ENCODE assay signal across 20 cellular contexts in genomic region chr7:6486438-6487183, GRCh38. TPM values are rescaled to one million over a fixed set of nuclear protein-coding genes. Genes with fewer than 3 reads are reported as not detected.
DNase-seq lines count a peak whose midpoint lies in the region; ATAC-seq, FAIRE-seq and TF ChIP-seq lines count a peak whose summit lies in the region.
"Had no signal": no experiment of that assay in that cellular context is flagged by ENCODE, and none has a peak within 500 bp of the region (broad histone marks: within the 10 kb centered on the region; RNA-seq: fewer than 3 reads in every experiment).

No MANE protein-coding gene starts in this region.

- peaks cover 0 to 3% (median 0%) of the 10 kb centered on the region in 4 experiments; a peak in 1 of 7 replicates for H3K4me1 ChIP-seq in H1 (replicated peaks in 1 of 4; ENCODE audit: control insufficient read depth in 3 of 4, insufficient read depth in 4 of 4, low read length in 3 of 4)
- peaks cover 2 to 8% of the 10 kb centered on the region in 2 experiments for H3K4me1 ChIP-seq in trophoblast cell (ENCODE audit: control insufficient read depth in 1 of 2, insufficient read depth in 2 of 2, low read length in 2 of 2)
- H3K4me1 ChIP-seq in aorta (ENCODE audit: control insufficient read depth in 1 of 2, insufficient read depth in 2 of 2, low read length in 2 of 2): no peaks in the 10 kb centered on the region
- no peaks in the 10 kb centered on the region for H3K4me1 ChIP-seq in endodermal cell (ENCODE audit: control insufficient read depth, insufficient read depth, low read length)
- H3K4me1 ChIP-seq in esophagus squamous epithelium: peaks cover 13 to 26% (median 18%) of the 10 kb centered on the region in 3 donors

- H2BK5ac ChIP-seq in H1 (ENCODE audit: low read depth, low read length) (no peak overlapping the region), trophoblast cell (ENCODE audit: low read depth, low read length, poor library complexity) (no peak overlapping the region)

- TF ChIP-seq POLR2A in H1 (IDR thresholded peaks at IDR 0.05; ENCODE audit: control extremely low read depth in 1 of 2, low read depth in 2 of 2, low read length in 2 of 2) (no peak), esophagus squamous epithelium (IDR thresholded peaks at IDR 0.05) (no peak)

- H3K18ac ChIP-seq in H1 (ENCODE audit: extremely low read depth, low read length) (no peak overlapping the region), trophoblast cell (ENCODE audit: low read length) (no peak overlapping the region)

- no peak for TF ChIP-seq RAD21 in H1 (IDR thresholded peaks at IDR 0.05 in 1 of 2, conservative IDR thresholded peaks at IDR 0.05 in 1 of 2; ENCODE audit: low read depth in 2 of 2, low read length in 2 of 2)

- DNase-seq in CD4-positive, alpha-beta T cell: no peak
- DNase-seq in H1 (ENCODE audit: low read depth in 1 of 2, low spot score in 2 of 2) (no peak), trophoblast cell (no peak), aorta (peak; percentile 5 to 48), endodermal cell (no peak), esophagus squamous epithelium (lab: John Stamatoyannopoulos, UW) (no peak)
- DNase-seq: 8988T; CD8-positive, alpha-beta memory T cell; COR-L47; DMS 273 treated with DMSO at 0.1 percent for 48 hours; DMS53; DND-41; EL; HCEC 1CT had no signal

- H3K79me2 ChIP-seq in H1 (ENCODE audit: control insufficient read depth in 1 of 2, insufficient read depth in 2 of 2, low read length in 2 of 2) (peaks cover 0 to 17% of the 10 kb centered on the region in 2 experiments; a peak in 3 of 4 replicates), trophoblast cell (ENCODE audit: control insufficient read depth, insufficient read depth, low read length, poor library complexity) (peaks cover 16% of the 10 kb centered on the region)

- H3K9me3 Mint-ChIP-seq in CD4-positive, alpha-beta T cell: no peaks in the 10 kb centered on the region
- H3K9me3 Mint-ChIP-seq in endodermal cell: peaks cover 6% of the 10 kb centered on the region
- H3K9me3 Mint-ChIP-seq: CD8-positive, alpha-beta memory T cell had no signal

- H3K23me2 ChIP-seq in H1 (ENCODE audit: low read depth, low read length): 0 out of 2 replicates have a peak, but pooled peaks cover 3% of the 10 kb centered on the region

- no peak for ATAC-seq in CD4-positive, alpha-beta T cell (ENCODE audit: poor library complexity)
- ATAC-seq in aorta (ENCODE audit: low FRiP score) (no peak), GM18498 (IDR thresholded peaks at IDR 0.05; ENCODE audit: unreplicated experiment) (no peak)
- ATAC-seq: GM12878 had no signal

- H2BK15ac ChIP-seq in H1 (ENCODE audit: low read length): 0 out of 2 replicates have a peak overlapping the region, but pooled peaks have one; percentile 75

- H4K12ac ChIP-seq in trophoblast cell (ENCODE audit: low read depth, low read length): no peak overlapping the region

- no peak overlapping the region for H2BK20ac ChIP-seq in H1 (ENCODE audit: low read length)

- no peak overlapping the region for H2BK120ac ChIP-seq in H1 (replicated peaks; ENCODE audit: low read depth, low read length)
- H2BK120ac ChIP-seq in trophoblast cell (ENCODE audit: insufficient read depth, low read length, poor library complexity): no peak overlapping the region

- POLR2A ChIA-PET in CD4-positive, alpha-beta T cell (lab: Charles Lee): no interaction called here
- POLR2A ChIA-PET in H1 (lab: Charles Lee; ENCODE audit: partially characterized antibody): interaction anchor here (0.6 to 0.9 kb wide), 2 partner anchors 9 to 638 kb away, joined by 3 read pairs; no protein-coding TSS in a partner anchor

- peaks cover 25% of the 10 kb centered on the region for H3K4me1 Mint-ChIP-seq in CD4-positive, alpha-beta T cell (ENCODE audit: low read depth)
- H3K4me1 Mint-ChIP-seq in endodermal cell: peaks cover 4% of the 10 kb centered on the region

- no peaks in the 10 kb centered on the region for H3K9me3 ChIP-seq in CD4-positive, alpha-beta T cell (ENCODE audit: control insufficient read depth, low read length)
- H3K9me3 ChIP-seq in H1 (ENCODE audit: insufficient read depth in 2 of 2, low read depth in 1 of 2, low read length in 1 of 2) (peaks cover 0 to 5% of the 10 kb centered on the region in 2 experiments; a peak in 2 of 4 replicates), trophoblast cell (ENCODE audit: insufficient read depth, low read depth, low read length) (no peaks in the 10 kb centered on the region), aorta (ENCODE audit: control insufficient read depth, low read length) (no peaks in the 10 kb centered on the region), endodermal cell (ENCODE audit: control insufficient read depth, low read length) (peaks cover 6% of the 10 kb centered on the region), esophagus squamous epithelium (peaks cover 0 to 7% (median 0%) of the 10 kb centered on the region in 3 donors)

- H3K4ac ChIP-seq in H1 (replicated peaks; ENCODE audit: insufficient read length, low read depth, low read length): no peak overlapping the region
- H3K4ac ChIP-seq in trophoblast cell (ENCODE audit: low read depth, low read length): no peak overlapping the region

- no peak overlapping the region for H3K14ac ChIP-seq in H1 (ENCODE audit: insufficient read length)
- no peak overlapping the region for H3K14ac ChIP-seq in trophoblast cell (ENCODE audit: low read length)

- no peak for TF ChIP-seq EP300 in H1 (IDR thresholded peaks at IDR 0.05; ENCODE audit: borderline replicate concordance in 1 of 2, low read depth in 2 of 2, low read length in 2 of 2)

- H2BK12ac ChIP-seq in H1 (ENCODE audit: low read depth, low read length) (no peak overlapping the region; the same call in 1 of the 2 replicates), trophoblast cell (ENCODE audit: low read length) (no peak overlapping the region)

- H4K5ac ChIP-seq in H1 (ENCODE audit: insufficient read length, low read depth, low read length): no peak overlapping the region

- WGBS in H1 (ENCODE audit: extremely low coverage in 1 of 2, insufficient coverage in 1 of 2, insufficient read length in 1 of 2, insufficient replicate concordance in 2 of 2, low coverage in 1 of 2, low lambda C conversion rate in 2 of 2, missing lambda C conversion rate in 1 of 2), 2 experiments: 96% methylated on average over 19 of the region's 19 CpGs; no CpG with 5 or more reads in 1 of the 2 experiments
- WGBS in trophoblast cell (ENCODE audit: extremely low coverage, insufficient coverage, insufficient read length): no CpG with 5 or more reads among the region's 19 CpGs
- 94 to 96% methylated on average over 19 of the region's 19 CpGs for WGBS in aorta, 2 donors
- WGBS in endodermal cell (ENCODE audit: insufficient coverage in 1 of 2, insufficient read length in 1 of 2), 2 experiments: 94 to 96% methylated on average over 15 to 19 of the region's 19 CpGs
- 82 to 83% methylated on average over 14 of the region's 19 CpGs for WGBS in esophagus squamous epithelium, 2 donors

- no peak for TF ChIP-seq CTCF in CD4-positive, alpha-beta T cell (IDR thresholded peaks at IDR 0.05)
- TF ChIP-seq CTCF in H1 (IDR thresholded peaks at IDR 0.05; ENCODE audit: control extremely low read depth in 1 of 3, insufficient read depth in 1 of 3, low read depth in 1 of 3, low read length in 3 of 3) (no peak), endodermal cell (conservative IDR thresholded peaks at IDR 0.05) (no peak), esophagus squamous epithelium (IDR thresholded peaks at IDR 0.05) (no peak)

- peaks cover 5% of the 10 kb centered on the region for H3K27me3 Mint-ChIP-seq in CD4-positive, alpha-beta T cell
- peaks cover 2% of the 10 kb centered on the region for H3K27me3 Mint-ChIP-seq in endodermal cell (ENCODE audit: insufficient read depth)

- intact Hi-C loops in CD4-positive, alpha-beta T cell (cut with DNase I, micrococcal nuclease): no loop called here
- intact Hi-C loops in aorta (cut with DNase I): no loop called here
- intact Hi-C loops in esophagus squamous epithelium (cut with DNase I): no loop called here

- peaks cover 13% of the 10 kb centered on the region for H3K36me3 Mint-ChIP-seq in CD4-positive, alpha-beta T cell (ENCODE audit: low read depth)
- peaks cover 2% of the 10 kb centered on the region for H3K36me3 Mint-ChIP-seq in endodermal cell (ENCODE audit: low read depth)

- peak overlapping the region; percentile 45 for H3K4me3 Mint-ChIP-seq in CD4-positive, alpha-beta T cell
- no peak overlapping the region for H3K4me3 Mint-ChIP-seq in endodermal cell
- H3K4me3 Mint-ChIP-seq: B cell had no signal

- H3K4me2 ChIP-seq in H1 (ENCODE audit: insufficient read depth in 1 of 2, low read depth in 2 of 2, low read length in 2 of 2) (no peak overlapping the region), trophoblast cell (ENCODE audit: low read length) (no peak overlapping the region)
- H3K4me2 ChIP-seq: BLaER1 treated with 17β-estradiol and CSF1 and Interleukin-3, amounts not matched to agents 10 nM and 100 nM had no signal

- peaks cover 2% of the 10 kb centered on the region; the same call in 1 of the 2 replicates for H3K79me1 ChIP-seq in H1 (ENCODE audit: low read depth, low read length)
- peaks cover 14% of the 10 kb centered on the region for H3K79me1 ChIP-seq in trophoblast cell (ENCODE audit: low read length)

- no peak overlapping the region for H3K27ac Mint-ChIP-seq in CD4-positive, alpha-beta T cell
- H3K27ac Mint-ChIP-seq in endodermal cell: no peak overlapping the region
- H3K27ac Mint-ChIP-seq: B cell had no signal

- no peaks in the 10 kb centered on the region for H3K27me3 ChIP-seq in CD4-positive, alpha-beta T cell (ENCODE audit: control insufficient read depth, insufficient read depth, low read length)
- peaks cover 0 to 3% (median 0%) of the 10 kb centered on the region in 4 experiments; a peak in 1 of 7 replicates for H3K27me3 ChIP-seq in H1 (replicated peaks in 1 of 4; ENCODE audit: control insufficient read depth in 3 of 4, extremely low read depth in 1 of 4, insufficient read depth in 3 of 4, low read length in 3 of 4)
- no peaks in the 10 kb centered on the region for H3K27me3 ChIP-seq in trophoblast cell (ENCODE audit: insufficient read depth, low read length)
- H3K27me3 ChIP-seq in aorta (ENCODE audit: control insufficient read depth in 1 of 2, insufficient read depth in 2 of 2, low read length in 1 of 2): no peaks in the 10 kb centered on the region
- H3K27me3 ChIP-seq in endodermal cell (ENCODE audit: control insufficient read depth, insufficient read depth, low read length, poor library complexity, severe bottlenecking): no peaks in the 10 kb centered on the region
- no peaks in the 10 kb centered on the region for H3K27me3 ChIP-seq in esophagus squamous epithelium
- H3K27me3 ChIP-seq: BLaER1 treated with 17β-estradiol and CSF1 and Interleukin-3, amounts not matched to agents 10 nM and 100 nM had no signal

- H2AK5ac ChIP-seq in H1 (ENCODE audit: low read depth, low read length) (peak overlapping the region; percentile 11; the same call in 1 of the 2 replicates), trophoblast cell (ENCODE audit: low read length) (no peak overlapping the region)

- FAIRE-seq in H1 (lab: Jason Lieb, UNC): no peak
- FAIRE-seq: GM12878, GM19239, H54 had no signal

- H3K4me3 ChIP-seq in H1 (ENCODE audit: extremely low read depth in 1 of 4, insufficient read depth in 2 of 4, low read depth in 3 of 4, low read length in 4 of 4) (no peak overlapping the region), trophoblast cell (ENCODE audit: low read depth, low read length) (no peak overlapping the region), aorta (ENCODE audit: low read length in 2 of 2) (no peak overlapping the region), endodermal cell (ENCODE audit: low read length) (no peak overlapping the region), esophagus squamous epithelium (no peak overlapping the region)
- H3K4me3 ChIP-seq: BLaER1 treated with 17β-estradiol and CSF1 and Interleukin-3, amounts not matched to agents 10 nM and 100 nM; GM12878 had no signal

- no peak overlapping the region for H3K27ac ChIP-seq in CD4-positive, alpha-beta T cell (ENCODE audit: low read depth, low read length)
- H3K27ac ChIP-seq in H1 (ENCODE audit: low read depth, low read length): no peak overlapping the region
- no peak overlapping the region for H3K27ac ChIP-seq in trophoblast cell (ENCODE audit: low read depth, low read length)
- no peak overlapping the region for H3K27ac ChIP-seq in aorta (ENCODE audit: low read depth in 1 of 2, low read length in 2 of 2)
- no peak overlapping the region for H3K27ac ChIP-seq in endodermal cell (ENCODE audit: low read depth, low read length)
- no peak overlapping the region for H3K27ac ChIP-seq in esophagus squamous epithelium
- H3K27ac ChIP-seq: BLaER1 treated with 17β-estradiol and CSF1 and Interleukin-3, amounts not matched to agents 10 nM and 100 nM had no signal

- H3K23ac ChIP-seq in H1 (ENCODE audit: insufficient read length) (no peak overlapping the region), trophoblast cell (ENCODE audit: low read length) (no peak overlapping the region)

- no peak overlapping the region for H4K8ac ChIP-seq in H1 (ENCODE audit: extremely low read depth, insufficient read depth, low read length)
- no peak overlapping the region for H4K8ac ChIP-seq in trophoblast cell (ENCODE audit: low read depth, low read length)

- H3K56ac ChIP-seq in H1 (replicated peaks; ENCODE audit: insufficient read length, low read depth, low read length): no peak overlapping the region

- H3K9ac ChIP-seq in H1 (replicated peaks in 1 of 4; ENCODE audit: extremely low read depth in 1 of 4, low read depth in 3 of 4, low read length in 3 of 4) (no peak overlapping the region), trophoblast cell (ENCODE audit: low read length) (peak overlapping the region; percentile 39), endodermal cell (ENCODE audit: extremely low read depth, low read length, poor library complexity, severe bottlenecking) (no peak overlapping the region)
- H3K9ac ChIP-seq: BLaER1 treated with 17β-estradiol and CSF1 and Interleukin-3, amounts not matched to agents 10 nM and 100 nM had no signal

- H2AFZ ChIP-seq in H1 (ENCODE audit: low read length) (no peak overlapping the region), trophoblast cell (ENCODE audit: insufficient read depth, low read length, poor library complexity) (no peak overlapping the region)

- H4K91ac ChIP-seq in H1 (replicated peaks; ENCODE audit: insufficient read length, low read length): no peak overlapping the region
- no peak overlapping the region for H4K91ac ChIP-seq in trophoblast cell (ENCODE audit: low read depth, low read length)

- H3K36me3 ChIP-seq in H1 (ENCODE audit: control insufficient read depth in 2 of 4, insufficient read depth in 4 of 4, low read length in 3 of 4) (0 out of 8 replicates have a peak, but pooled peaks cover 0 to 2% (median 0%) of the 10 kb centered on the region in 4 experiments), trophoblast cell (ENCODE audit: control insufficient read depth in 1 of 2, insufficient read depth in 2 of 2, low read length in 2 of 2) (no peaks in the 10 kb centered on the region), aorta (ENCODE audit: control insufficient read depth in 1 of 2, insufficient read depth in 2 of 2, low read length in 1 of 2) (no peaks in the 10 kb centered on the region), endodermal cell (ENCODE audit: control insufficient read depth, insufficient read depth, low read length) (peaks cover 5% of the 10 kb centered on the region), esophagus squamous epithelium (peaks cover 0 to 8% (median 0%) of the 10 kb centered on the region in 3 donors)

- peaks cover 0 to 7% of the 10 kb centered on the region in 2 experiments for H4K20me1 ChIP-seq in H1 (replicated peaks in 1 of 2; ENCODE audit: control insufficient read depth in 1 of 2, insufficient read depth in 2 of 2, low read length in 2 of 2)

- CTCF ChIA-PET in CD4-positive, alpha-beta T cell (lab: Charles Lee): interaction anchor here (1.5 kb wide), 1 partner anchor 103 kb away, joined by 3 read pairs; the partner anchor contains the start of gene INTS15
- CTCF ChIA-PET in H1 (lab: Charles Lee; ENCODE audit: partially characterized antibody): interaction anchor here (0.9 kb wide), 1 partner anchor 8 kb away, joined by 3 read pairs; no protein-coding TSS in a partner anchor

RNA-seq across cellular contexts. Expression of gene KDELR2, which starts 2.7 kb away (rescaled TPM):
- total RNA-seq in CD4-positive, alpha-beta T cell: 10 to 100 TPM; 29.6 to 29.7 TPM
- total RNA-seq in H1 (2021; fragmentation: NEBNext Ultra II Directional; extraction: Animal tissue kit (Norgen Biotek cat#: 25700)): 75.3 and 82.9 TPM in 2 replicates
- polyA plus RNA-seq in H1 (2011; rRNA removed) (54.1 and 66.8 TPM in 2 replicates), aorta (100 to 1,000 TPM; 100 to 131 TPM)
- 48.6 TPM for polyA plus RNA-seq in H1 (2011; cell fraction: cytosol; rRNA removed)
- 21.9 TPM for polyA plus RNA-seq in H1 (2011; cell fraction: nucleus; rRNA removed)
- 45.3 to 54.2 TPM (median 47.7 TPM) in 4 replicates for polyA plus RNA-seq in H1 (2012, experiment 1 of 2)
- 35.5 TPM for polyA plus RNA-seq in H1 (2012, experiment 2 of 2)
- polyA plus RNA-seq in H1 (2013, experiment 1 of 2): 79.4 TPM
- 94.5 TPM for polyA plus RNA-seq in H1 (2013, experiment 2 of 2)
- 57.5 and 65.0 TPM in 2 replicates for polyA minus RNA-seq in H1 (2011; rRNA and poly(A)+ RNA removed)
- 36.8 TPM for polyA minus RNA-seq in H1 (2011; cell fraction: cytosol; rRNA and poly(A)+ RNA removed)
- 25.1 TPM for polyA minus RNA-seq in H1 (2011; cell fraction: nucleus; rRNA and poly(A)+ RNA removed)
- 248 and 259 TPM in 2 replicates for polyA plus RNA-seq in trophoblast cell (2013)
- total RNA-seq in aorta (100 to 1,000 TPM; 137 to 138 TPM), endodermal cell (100 to 1,000 TPM in 1 of 2 donors, 10 to 100 TPM in 1; 90.2 to 123 TPM), esophagus squamous epithelium (10 to 100 TPM; 53.4 to 92.3 (median 65.8) TPM)
- polyA plus RNA-seq in endodermal cell (2013, experiment 1 of 2): 103 TPM
- polyA plus RNA-seq in endodermal cell (2013, experiment 2 of 2): 113 TPM

RNA-seq across cellular contexts. Expression of gene DAGLB, which starts 38.9 kb away (rescaled TPM):
- total RNA-seq in CD4-positive, alpha-beta T cell: 10 to 100 TPM; 22.0 to 22.9 TPM
- total RNA-seq in H1 (2021; fragmentation: NEBNext Ultra II Directional; extraction: Animal tissue kit (Norgen Biotek cat#: 25700)): 22.1 and 27.0 TPM in 2 replicates
- 39.6 and 43.3 TPM in 2 replicates for polyA plus RNA-seq in H1 (2011; rRNA removed)
- 26.5 TPM for polyA plus RNA-seq in H1 (2011; cell fraction: cytosol; rRNA removed)
- polyA plus RNA-seq in H1 (2011; cell fraction: nucleus; rRNA removed): 48.0 TPM
- polyA plus RNA-seq in H1 (2012, experiment 1 of 2): 22.5 to 29.8 TPM (median 25.0 TPM) in 4 replicates
- polyA plus RNA-seq in H1 (2012, experiment 2 of 2): 26.1 TPM
- 27.5 TPM for polyA plus RNA-seq in H1 (2013, experiment 1 of 2)
- polyA plus RNA-seq in H1 (2013, experiment 2 of 2): 25.2 TPM
- 70.6 and 75.3 TPM in 2 replicates for polyA minus RNA-seq in H1 (2011; rRNA and poly(A)+ RNA removed)
- 28.5 TPM for polyA minus RNA-seq in H1 (2011; cell fraction: cytosol; rRNA and poly(A)+ RNA removed)
- 69.8 TPM for polyA minus RNA-seq in H1 (2011; cell fraction: nucleus; rRNA and poly(A)+ RNA removed)
- 13.8 and 15.5 TPM in 2 replicates for polyA plus RNA-seq in trophoblast cell (2013)
- total RNA-seq in aorta: 10 to 100 TPM; 15.5 to 19.7 TPM
- polyA plus RNA-seq in aorta: 10 to 100 TPM in 1 of 2 donors, 1 to 10 TPM in 1; 3.6 to 18.0 TPM
- 10 to 100 TPM; 22.7 to 24.5 TPM for total RNA-seq in endodermal cell
- 22.6 TPM for polyA plus RNA-seq in endodermal cell (2013, experiment 1 of 2)
- polyA plus RNA-seq in endodermal cell (2013, experiment 2 of 2): 17.2 TPM
- total RNA-seq in esophagus squamous epithelium: 10 to 100 TPM in 3 of 4 donors, 1 to 10 TPM in 1; 7.1 to 12.4 (median 10.6) TPM

Comparison
In these comparisons a context has a peak if more than half of its experiments do, and no peak if none do; other contexts are left out.
1. DNase-seq: peak in aorta (2 of 2); none in CD4-positive, alpha-beta T cell (0 of 10), H1 (0 of 2), trophoblast cell (0 of 2), endodermal cell (single experiment) and esophagus squamous epithelium (single experiment).